24 cellular contexts compared by ENCODE assay signal in the genomic region with DNA sequence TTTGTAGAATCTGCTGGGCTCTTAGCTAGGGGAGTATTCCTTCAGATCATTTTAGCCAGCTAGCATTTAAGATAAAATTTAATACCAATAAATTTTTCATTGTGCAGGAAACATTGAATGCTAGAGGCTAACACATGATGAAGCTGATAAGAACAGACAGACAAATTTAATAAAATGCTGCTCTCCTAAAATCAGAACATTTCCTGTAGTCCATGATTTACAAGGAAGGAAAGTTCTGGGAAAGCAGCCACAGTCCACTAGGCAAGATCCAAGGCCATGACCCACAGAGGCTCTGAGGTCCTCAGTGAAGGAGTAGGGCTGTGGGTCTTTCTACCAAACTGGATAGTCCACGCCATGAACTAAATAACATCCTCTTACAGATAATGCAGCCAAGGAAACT.
"Had no signal": no experiment of that assay in that cellular context is flagged by ENCODE, and none has a peak within 500 bp of the region (broad histone marks: within the 10 kb centered on the region; RNA-seq: fewer than 3 reads in every experiment).

No MANE protein-coding gene starts in this region.

- H3K4me3 ChIP-seq: ascending aorta, heart left ventricle, skin epidermis, thoracic aorta had no signal

- H3K27me3 ChIP-seq: ascending aorta, brain microvascular endothelial cell, heart left ventricle had no signal

- ATAC-seq: activated CD8-positive, alpha-beta memory T cell treated with anti-CD3 and anti-CD28 coated beads, Interleukin-2, amount 10 ng/mL, durations not matched to agents 7 days and 5 days; activated CD8-positive, alpha-beta T cell treated with anti-CD3 and anti-CD28 coated beads, Interleukin-2, amount 10 ng/mL, durations not matched to agents 7 days and 5 days; activated naive CD8-positive, alpha-beta T cell treated with anti-CD3 and anti-CD28 coated beads, Interleukin-2, amount 50 U/mL, for 24 hours; effector memory CD8-positive, alpha-beta T cell; naive thymus-derived CD4-positive, alpha-beta T cell; right cardiac atrium; stimulated activated effector memory CD8-positive, alpha-beta T cell treated with anti-CD3 and anti-CD28 coated beads, Interleukin-12 subunit alpha, Interleukin-12 subunit beta, amount 100 ng/mL, for 72 hours; WTC11 had no signal

- H3K9me3 ChIP-seq: ascending aorta, heart left ventricle, thoracic aorta had no signal

- H3K36me3 ChIP-seq: ascending aorta, brain microvascular endothelial cell, heart left ventricle, thoracic aorta had no signal

- H3K27ac ChIP-seq: ascending aorta, brain microvascular endothelial cell, parathyroid adenoma, skin epidermis, thoracic aorta had no signal

- H3K4me1 ChIP-seq: ascending aorta, parathyroid adenoma had no signal

- DNase-seq: activated CD4-positive, alpha-beta T cell treated with anti-CD3 and anti-CD28 coated beads for 1 hour; activated CD4-positive, alpha-beta T cell treated with anti-CD3 and anti-CD28 coated beads, Interleukin-2, amount 50 U/mL, for 1 hour; activated CD8-positive, alpha-beta memory T cell treated with anti-CD3 and anti-CD28 coated beads, Interleukin-2, amount 10 ng/mL, durations not matched to agents 7 days and 5 days; activated CD8-positive, alpha-beta T cell treated with anti-CD3 and anti-CD28 coated beads, Interleukin-2, amount 10 ng/mL, durations not matched to agents 7 days and 5 days; activated naive CD8-positive, alpha-beta T cell treated with anti-CD3 and anti-CD28 coated beads, Interleukin-2, amount 50 U/mL, for 24 hours; activated T-cell treated with anti-CD3 and anti-CD28 coated beads, Interleukin-2, amount 50 U/mL, for 48 hours; brain microvascular endothelial cell; cortex of kidney; effector memory CD8-positive, alpha-beta T cell; erythroblast; midbrain; naive thymus-derived CD4-positive, alpha-beta T cell; occipital lobe; right cardiac atrium; stimulated activated CD4-positive, alpha-beta T cell treated with anti-CD3 and anti-CD28 coated beads, Interleukin-4, amount 100 ng/mL, for 24 hours; T-helper 2 cell; trophoblast cell had no signal
